Comparison of ENCODE assay signal across 1 cellular context in genomic region chr19:51681286-51681956, GRCh38.
TF ChIP-seq lines count a peak whose summit lies in the region.

No MANE protein-coding gene starts in this region.

TF ChIP-seq in GM12878, 131 proteins besides CTCF, POLR2A, EP300 and RAD21:
- TF ChIP-seq HDAC2 (IDR thresholded peaks at IDR 0.05) (no peak), ZBTB33 (IDR thresholded peaks at IDR 0.05) (no peak), ZNF274 (IDR thresholded peaks at IDR 0.05; ENCODE audit: insufficient read depth, insufficient read length) (no peak), NR2C1 (IDR thresholded peaks at IDR 0.05) (no peak), E4F1 (IDR thresholded peaks at IDR 0.05; ENCODE audit: borderline replicate concordance, partially characterized antibody) (no peak), SREBF2 (IDR thresholded peaks at IDR 0.05; ENCODE audit: low read length) (no peak), MYB (IDR thresholded peaks at IDR 0.05; ENCODE audit: borderline replicate concordance, low read depth, low read length) (no peak), CREM (IDR thresholded peaks at IDR 0.05; ENCODE audit: low read depth) (no peak), RAD51 (IDR thresholded peaks at IDR 0.05) (no peak), NKRF (conservative IDR thresholded peaks at IDR 0.05) (no peak), SRF (IDR thresholded peaks at IDR 0.05; ENCODE audit: low read depth in 2 of 2, low read length in 2 of 2) (peak; percentile 78 to 92), ELK1 (IDR thresholded peaks at IDR 0.05; ENCODE audit: low read depth, low read length) (0 out of 2 replicates have a peak, but pooled peaks have one; percentile 35), ESRRA (IDR thresholded peaks at IDR 0.05; ENCODE audit: low read length) (no peak), BMI1 (IDR thresholded peaks at IDR 0.05; ENCODE audit: borderline replicate concordance) (no peak)
